In the genomic region with DNA sequence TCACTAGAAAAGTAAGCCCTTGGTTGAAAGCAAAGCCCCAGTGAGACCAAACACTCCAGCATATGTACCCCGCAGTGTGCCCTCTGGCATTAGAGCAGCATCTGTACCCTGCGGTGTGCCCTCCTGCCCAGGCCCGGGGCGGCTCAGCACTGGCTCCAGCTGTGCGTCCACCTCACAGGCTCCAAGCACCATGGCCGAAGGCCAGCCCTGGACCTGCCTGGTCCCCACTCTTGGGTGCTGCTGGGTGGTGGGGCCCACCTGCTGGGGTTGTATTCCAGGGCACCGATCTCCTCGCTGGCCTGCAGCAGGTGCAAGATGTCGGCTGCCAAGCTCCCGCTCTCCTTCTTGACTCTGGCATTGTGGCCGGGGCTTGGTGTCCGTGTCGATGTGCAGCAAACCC, we compare ENCODE assay signal across 17 cellular contexts.
A peak's percentile ranks its signal among the peaks of the same experiment; 100 is the strongest.
DNase-seq lines count a peak whose midpoint lies in the region; ATAC-seq, FAIRE-seq and TF ChIP-seq lines count a peak whose summit lies in the region.
"Had no signal": no experiment of that assay in that cellular context is flagged by ENCODE, and none has a peak within 500 bp of the region (broad histone marks: within the 10 kb centered on the region; RNA-seq: fewer than 3 reads in every experiment).

No MANE protein-coding gene starts in this region.

- H3K9ac ChIP-seq in kidney (ENCODE audit: low read length in 2 of 2) = no peak overlapping the region
- H3K9ac ChIP-seq: BLaER1 had no signal

- no peak for TF ChIP-seq CTCF in GM13976 (IDR thresholded peaks at IDR 0.05; ENCODE audit: borderline replicate concordance, control extremely low read depth, extremely low read depth, insufficient read depth, missing control alignments)
- TF ChIP-seq CTCF in kidney (IDR thresholded peaks at IDR 0.05; ENCODE audit: borderline replicate concordance, extremely low read depth, insufficient read depth) = no peak
- TF ChIP-seq CTCF in spleen (IDR thresholded peaks at IDR 0.05 in 8 of 11, conservative IDR thresholded peaks at IDR 0.05 in 3 of 11) = no peak
- TF ChIP-seq CTCF in psoas muscle (IDR thresholded peaks at IDR 0.05) = no peak

- FAIRE-seq in kidney (lab: Jason Lieb, UNC) = no peak
- FAIRE-seq: H1, HepG2, HTR-8/SVneo had no signal

- DNase-seq in AG20443 (ENCODE audit: low spot score) (peak; percentile 5), GM13976 (ENCODE audit: low spot score) (peak; percentile 18), kidney (peak; percentile 57), spleen (peak; percentile 65), erythroblast (lab: John Stamatoyannopoulos, UW) (no peak), psoas muscle (no peak), Kasumi-1 (lab: John Stamatoyannopoulos, UW) (no peak)
- DNase-seq: AML-193; Caco-2; CD8-positive, alpha-beta memory T cell; DMS 273 treated with DMSO at 0.1 percent for 48 hours; HCEC 1CT; HFFc6 had no signal

- intact Hi-C loops in kidney (cut with DNase I) = no loop called here
- intact Hi-C loops in spleen (cut with DNase I; ENCODE audit: low total_unique reads) = no loop called here
- intact Hi-C loops in psoas muscle (cut with DNase I) = no loop called here

- 92 to 95% (median 94%) methylated on average over 7 to 13 of the region's 13 CpGs for WGBS in spleen, 5 donors
- 86 to 93% (median 92%) methylated on average over 13 of the region's 13 CpGs for WGBS in psoas muscle, 3 donors

- H3K4me3 ChIP-seq in kidney (ENCODE audit: low read length in 2 of 2) = no peak overlapping the region
- H3K4me3 ChIP-seq in spleen = no peak overlapping the region
- no peak overlapping the region for H3K4me3 ChIP-seq in psoas muscle
- H3K4me3 ChIP-seq: BLaER1 had no signal

- H3K27ac ChIP-seq in kidney (ENCODE audit: low read depth in 2 of 2, low read length in 2 of 2) = no peak overlapping the region
- H3K27ac ChIP-seq in spleen = no peak overlapping the region
- H3K27ac ChIP-seq in psoas muscle = no peak overlapping the region
- H3K27ac ChIP-seq: BLaER1 had no signal

- H3K36me3 ChIP-seq in kidney (ENCODE audit: control insufficient read depth in 1 of 2, insufficient read depth in 2 of 2, low read length in 2 of 2) (no peaks in the 10 kb centered on the region), spleen (no peaks in the 10 kb centered on the region), psoas muscle (ENCODE audit: insufficient read depth in 1 of 2, low read depth in 1 of 2) (no peaks in the 10 kb centered on the region)
- H3K36me3 ChIP-seq: BLaER1 had no signal

- in situ Hi-C loops in GM13976 (cut with MboI; ENCODE audit: low sequenced_read_pairs, unreplicated experiment) = no loop called here

- no peaks in the 10 kb centered on the region for H3K9me3 ChIP-seq in kidney (ENCODE audit: control insufficient read depth in 1 of 2, low read length in 2 of 2)
- peaks cover 0 to 42% (median 2%) of the 10 kb centered on the region in 8 donors for H3K9me3 ChIP-seq in spleen
- no peaks in the 10 kb centered on the region for H3K9me3 ChIP-seq in psoas muscle
- H3K9me3 ChIP-seq: BLaER1, Caco-2 had no signal

- ATAC-seq in psoas muscle = no peak
- ATAC-seq: HepG2 had no signal

- H3K27me3 ChIP-seq in spleen (replicated peaks in 1 of 7) (no peaks in the 10 kb centered on the region), psoas muscle (ENCODE audit: insufficient read depth in 3 of 3, low read length in 2 of 3) (no peaks in the 10 kb centered on the region)
- H3K27me3 ChIP-seq: BLaER1 had no signal

- TF ChIP-seq POLR2A in spleen (IDR thresholded peaks at IDR 0.05) (no peak), erythroblast (IDR thresholded peaks at IDR 0.05; ENCODE audit: low read length) (no peak)

- no peaks in the 10 kb centered on the region for H3K4me1 ChIP-seq in kidney (ENCODE audit: control insufficient read depth in 1 of 2, insufficient read depth in 1 of 2, low read depth in 1 of 2, low read length in 2 of 2)
- H3K4me1 ChIP-seq in spleen = no peaks in the 10 kb centered on the region
- no peaks in the 10 kb centered on the region for H3K4me1 ChIP-seq in psoas muscle
- H3K4me1 ChIP-seq: BLaER1, Caco-2 had no signal

Comparison
In these comparisons a context has a peak if more than half of its experiments do, and no peak if none do; other contexts are left out.
1. DNase-seq: peak in AG20443 (single experiment), GM13976 (single experiment), kidney (single experiment) and spleen (single experiment); none in erythroblast (0 of 2), psoas muscle (0 of 2) and Kasumi-1 (0 of 2).